In the genomic region with DNA sequence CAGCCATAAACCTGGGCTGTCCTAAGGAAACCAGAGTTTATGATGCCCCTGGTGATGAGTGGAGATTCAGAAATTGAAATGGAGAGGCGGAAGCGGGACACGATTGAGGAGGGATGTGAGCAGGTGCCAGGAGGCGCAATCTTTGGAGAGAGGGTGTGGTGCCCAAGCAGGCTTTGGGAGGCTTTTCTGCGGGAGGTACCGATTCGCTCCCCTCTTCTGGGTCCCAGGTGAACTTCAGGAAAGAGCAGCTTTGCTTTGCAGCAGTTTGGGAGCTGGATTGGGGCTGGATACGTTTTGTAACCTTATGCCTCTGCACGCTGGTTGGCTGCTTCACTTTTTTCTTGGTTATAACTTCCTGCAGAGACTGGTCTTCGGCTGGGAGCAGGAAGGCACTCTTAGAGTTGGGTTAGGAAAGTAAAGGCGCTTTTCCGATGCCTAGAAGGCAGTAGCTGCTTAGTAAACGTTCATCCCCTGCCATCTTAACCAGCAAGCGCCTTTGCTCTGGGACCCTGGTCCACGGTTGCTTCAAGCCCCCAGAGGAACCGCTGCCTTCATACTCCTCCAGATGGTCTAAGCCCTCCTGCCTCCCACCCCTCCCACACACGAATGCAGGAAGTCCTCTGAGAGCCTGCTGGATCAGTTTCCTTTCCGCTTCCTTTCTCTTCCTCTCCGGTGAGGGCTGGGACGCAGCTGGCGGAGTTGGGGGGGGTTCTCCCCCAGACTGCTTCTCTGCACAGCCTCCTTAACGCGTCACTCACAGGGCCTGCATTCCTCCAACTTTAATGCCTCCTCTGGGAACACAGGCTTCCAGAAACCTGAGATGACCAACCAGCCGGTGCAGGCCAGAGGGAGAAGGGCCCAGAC, we compare ENCODE assay signal across 10 cellular contexts. TPM values are rescaled to one million over a fixed set of nuclear protein-coding genes. Genes with fewer than 3 reads are reported as not detected.
DNase-seq lines count a peak whose midpoint lies in the region; ATAC-seq and TF ChIP-seq lines count a peak whose summit lies in the region.
"Had no signal": no experiment of that assay in that cellular context is flagged by ENCODE, and none has a peak within 500 bp of the region (broad histone marks: within the 10 kb centered on the region; RNA-seq: fewer than 3 reads in every experiment).

No MANE protein-coding gene starts in this region.

- no peak for TF ChIP-seq POLR2A in uterus (IDR thresholded peaks at IDR 0.05)

- DNase-seq in activated naive CD4-positive, alpha-beta T cell treated with anti-CD3 and anti-CD28 coated beads, Interleukin-2, amount 10 ng/mL, durations not matched to agents 7 days and 5 days, result no peak
- DNase-seq in activated naive CD4-positive, alpha-beta T cell treated with Interleukin-2 at 50 U/mL for 16 hours, result no peak
- DNase-seq in brain microvascular endothelial cell (no peak), memory B cell (ENCODE audit: low spot score in 2 of 2) (no peak), uterus (peak in 1 of 2 donors; percentile 45), OCI-LY7 (ENCODE audit: low spot score) (no peak)
- no peak for DNase-seq in activated CD8-positive, alpha-beta memory T cell treated with anti-CD3 and anti-CD28 coated beads, Interleukin-2, amount 10 ng/mL, durations not matched to agents 7 days and 5 days
- DNase-seq: anterior cingulate cortex had no signal

- no peaks in the 10 kb centered on the region for H3K9me2 ChIP-seq in OCI-LY7 (ENCODE audit: insufficient read depth, low read length)

- H3K36me3 ChIP-seq in brain microvascular endothelial cell (replicated peaks), result no peaks in the 10 kb centered on the region
- no peaks in the 10 kb centered on the region for H3K36me3 ChIP-seq in uterus
- H3K36me3 ChIP-seq in OCI-LY7 (ENCODE audit: insufficient read depth, low read length), result no peaks in the 10 kb centered on the region

- no peaks in the 10 kb centered on the region for H4K20me1 ChIP-seq in OCI-LY7 (ENCODE audit: insufficient read depth, low read length)

- no peaks in the 10 kb centered on the region for H3K36me3 Mint-ChIP-seq in activated naive CD4-positive, alpha-beta T cell treated with anti-CD3 and anti-CD28 coated beads, Interleukin-2, amount 10 ng/mL, durations not matched to agents 7 days and 5 days
- H3K36me3 Mint-ChIP-seq in memory B cell, result no peaks in the 10 kb centered on the region
- no peaks in the 10 kb centered on the region for H3K36me3 Mint-ChIP-seq in activated CD8-positive, alpha-beta memory T cell treated with anti-CD3 and anti-CD28 coated beads, Interleukin-2, amount 10 ng/mL, durations not matched to agents 7 days and 5 days

- H3K4me3 Mint-ChIP-seq in activated naive CD4-positive, alpha-beta T cell treated with anti-CD3 and anti-CD28 coated beads, Interleukin-2, amount 10 ng/mL, durations not matched to agents 7 days and 5 days, result peak overlapping the region; percentile 28
- H3K4me3 Mint-ChIP-seq in memory B cell, result peak overlapping the region; percentile 11
- no peak overlapping the region for H3K4me3 Mint-ChIP-seq in activated CD8-positive, alpha-beta memory T cell treated with anti-CD3 and anti-CD28 coated beads, Interleukin-2, amount 10 ng/mL, durations not matched to agents 7 days and 5 days

- no peak overlapping the region for H3K4me2 ChIP-seq in OCI-LY7 (ENCODE audit: low read length)
- H3K4me2 ChIP-seq: A549 had no signal

- POLR2A ChIA-PET in OCI-LY7 (lab: Charles Lee), result interaction anchor here (0.6 kb wide), 1 partner anchor 404 kb away, joined by 3 read pairs; no protein-coding TSS in a partner anchor

- ATAC-seq in memory B cell (ENCODE audit: low read depth), result no peak
- ATAC-seq in HG02938 (IDR thresholded peaks at IDR 0.05; ENCODE audit: unreplicated experiment), result no peak
- ATAC-seq in activated CD8-positive, alpha-beta memory T cell treated with anti-CD3 and anti-CD28 coated beads, Interleukin-2, amount 10 ng/mL, durations not matched to agents 7 days and 5 days, result no peak

- H3K27ac ChIP-seq in brain microvascular endothelial cell, result no peak overlapping the region
- peak overlapping the region; percentile 52 to 63 for H3K27ac ChIP-seq in uterus
- H3K27ac ChIP-seq in OCI-LY7 (ENCODE audit: low read depth, low read length, poor library complexity, severe bottlenecking), result no peak overlapping the region
- H3K27ac ChIP-seq: A549 had no signal

- H3K27me3 ChIP-seq in brain microvascular endothelial cell (replicated peaks), result no peaks in the 10 kb centered on the region
- H3K27me3 ChIP-seq in uterus, result no peaks in the 10 kb centered on the region

- peaks cover 44% of the 10 kb centered on the region for H3K4me1 Mint-ChIP-seq in activated naive CD4-positive, alpha-beta T cell treated with anti-CD3 and anti-CD28 coated beads, Interleukin-2, amount 10 ng/mL, durations not matched to agents 7 days and 5 days
- peaks cover 28% of the 10 kb centered on the region for H3K4me1 Mint-ChIP-seq in memory B cell
- H3K4me1 Mint-ChIP-seq in activated CD8-positive, alpha-beta memory T cell treated with anti-CD3 and anti-CD28 coated beads, Interleukin-2, amount 10 ng/mL, durations not matched to agents 7 days and 5 days, result peaks cover 28% of the 10 kb centered on the region

- BruUV-seq in OCI-LY7 (replicated peaks; lab: Mats Ljungman, UMichigan), result no TSS peak

- H3K4me3 ChIP-seq in brain microvascular endothelial cell (ENCODE audit: low read depth, low read length) (peak overlapping the region; percentile 30), uterus (peak overlapping the region; percentile 8 to 19), OCI-LY7 (ENCODE audit: low read depth, low read length, poor library complexity, severe bottlenecking) (no peak overlapping the region)
- H3K4me3 ChIP-seq: A549 had no signal

- H3K27me3 Mint-ChIP-seq in activated naive CD4-positive, alpha-beta T cell treated with anti-CD3 and anti-CD28 coated beads, Interleukin-2, amount 10 ng/mL, durations not matched to agents 7 days and 5 days, result peaks cover 66% of the 10 kb centered on the region
- H3K27me3 Mint-ChIP-seq in memory B cell, result no peaks in the 10 kb centered on the region
- peaks cover 49% of the 10 kb centered on the region for H3K27me3 Mint-ChIP-seq in activated CD8-positive, alpha-beta memory T cell treated with anti-CD3 and anti-CD28 coated beads, Interleukin-2, amount 10 ng/mL, durations not matched to agents 7 days and 5 days

- H3K27ac Mint-ChIP-seq in activated naive CD4-positive, alpha-beta T cell treated with anti-CD3 and anti-CD28 coated beads, Interleukin-2, amount 10 ng/mL, durations not matched to agents 7 days and 5 days, result peak overlapping the region; percentile 46
- no peak overlapping the region for H3K27ac Mint-ChIP-seq in memory B cell
- no peak overlapping the region for H3K27ac Mint-ChIP-seq in activated CD8-positive, alpha-beta memory T cell treated with anti-CD3 and anti-CD28 coated beads, Interleukin-2, amount 10 ng/mL, durations not matched to agents 7 days and 5 days

- H3K4me1 ChIP-seq in uterus, result no peaks in the 10 kb centered on the region
- peaks cover 22% of the 10 kb centered on the region for H3K4me1 ChIP-seq in OCI-LY7 (ENCODE audit: insufficient read depth, low read length, poor library complexity, severe bottlenecking)
- H3K4me1 ChIP-seq: A549 had no signal

- H3K9me3 Mint-ChIP-seq in activated naive CD4-positive, alpha-beta T cell treated with anti-CD3 and anti-CD28 coated beads, Interleukin-2, amount 10 ng/mL, durations not matched to agents 7 days and 5 days, result no peaks in the 10 kb centered on the region
- no peaks in the 10 kb centered on the region for H3K9me3 Mint-ChIP-seq in memory B cell
- H3K9me3 Mint-ChIP-seq in activated CD8-positive, alpha-beta memory T cell treated with anti-CD3 and anti-CD28 coated beads, Interleukin-2, amount 10 ng/mL, durations not matched to agents 7 days and 5 days (ENCODE audit: low read depth), result no peaks in the 10 kb centered on the region

- CTCF ChIA-PET in activated naive CD4-positive, alpha-beta T cell treated with anti-CD3 and anti-CD28 coated beads, Interleukin-2, amount 10 ng/mL, durations not matched to agents 7 days and 5 days (lab: Charles Lee), result no interaction called here
- CTCF ChIA-PET in OCI-LY7 (lab: Charles Lee; ENCODE audit: unreplicated experiment), result no interaction called here
- CTCF ChIA-PET in activated CD8-positive, alpha-beta memory T cell treated with anti-CD3 and anti-CD28 coated beads, Interleukin-2, amount 10 ng/mL, durations not matched to agents 7 days and 5 days (lab: Charles Lee), result interaction anchor here (0.6 to 1.1 kb wide), 2 partner anchors 116 to 144 kb away, joined by 3 read pairs; no protein-coding TSS in a partner anchor

- TF ChIP-seq CTCF in brain microvascular endothelial cell (IDR thresholded peaks at IDR 0.05; ENCODE audit: low read depth, low read length, missing control alignments) (no peak), uterus (IDR thresholded peaks at IDR 0.05) (no peak), OCI-LY7 (conservative IDR thresholded peaks at IDR 0.05; ENCODE audit: low read length) (no peak)

- H3K9me3 ChIP-seq in uterus (no peaks in the 10 kb centered on the region), OCI-LY7 (ENCODE audit: low read length) (no peaks in the 10 kb centered on the region)
- H3K9me3 ChIP-seq: A549 had no signal

- in situ Hi-C loops in brain microvascular endothelial cell (cut with HindIII; ENCODE audit: low pct_ligation_motif_present, low sequenced_read_pairs), result no loop called here

- no peaks in the 10 kb centered on the region for H3K79me2 ChIP-seq in OCI-LY7 (ENCODE audit: insufficient read depth, low read depth, low read length)

- intact Hi-C loops in uterus (cut with DNase I; ENCODE audit: low total_unique reads), result no loop called here
- intact Hi-C loops in OCI-LY7 (cut with micrococcal nuclease; ENCODE audit: unreplicated experiment), result no loop called here

- no peak overlapping the region for H2AFZ ChIP-seq in OCI-LY7 (ENCODE audit: low read length)

RNA-seq across cellular contexts. Expression of a gene that starts 15.2 kb away (rescaled TPM):
- 10 to 100 TPM in 3 of 4 donors, 1 to 10 TPM in 1; 6.1 to 38.5 (median 34.7) TPM for total RNA-seq in uterus
- total RNA-seq in OCI-LY7 (2014; rRNA removed; shearing (Covaris generic)), result 4.4 and 5.6 TPM in 2 replicates
- total RNA-seq in OCI-LY7 (2022), result 12.1 and 16.4 TPM in 2 replicates
- total RNA-seq in activated CD8-positive, alpha-beta memory T cell treated with anti-CD3 and anti-CD28 coated beads, Interleukin-2, amount 10 ng/mL, durations not matched to agents 7 days and 5 days, result 10 to 100 TPM in 1 of 2 experiments, 1 to 10 TPM in 1; 6.3 to 10.9 TPM

Comparison
In these comparisons a context has a peak if more than half of its experiments do, and no peak if none do; other contexts are left out.
1. H3K27ac ChIP-seq: peak in uterus (2 of 2); none in brain microvascular endothelial cell (single experiment) and OCI-LY7 (single experiment).